Comparison of ENCODE assay signal across 1 cellular context in the genomic region with DNA sequence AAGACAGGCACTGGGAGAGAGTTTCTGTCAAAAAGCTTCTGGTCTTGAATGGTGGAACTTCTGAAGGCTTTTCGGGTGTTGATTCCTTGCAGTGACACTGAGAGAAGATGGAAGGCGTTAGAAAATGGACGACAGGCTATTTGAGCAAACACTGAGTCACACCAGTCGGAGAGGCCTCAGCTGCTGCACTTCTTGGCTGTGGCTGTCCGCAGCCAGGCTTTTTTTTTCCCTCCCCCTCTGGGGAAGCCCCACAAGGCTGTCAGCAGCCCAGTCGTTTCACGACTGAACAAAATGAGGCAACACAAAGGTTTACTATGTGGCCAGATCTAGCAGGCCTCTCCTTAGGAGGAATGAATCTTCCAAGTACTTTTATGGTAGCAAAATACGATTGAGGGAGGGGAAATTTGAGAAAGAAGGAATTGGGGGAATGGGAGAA.
A peak's percentile ranks its signal among the peaks of the same experiment; 100 is the strongest.
TF ChIP-seq lines count a peak whose summit lies in the region.

No MANE protein-coding gene starts in this region.

TF ChIP-seq in GM12878, 131 proteins besides CTCF, POLR2A, EP300 and RAD21 (continues in another document):
- TF ChIP-seq SREBF1 (IDR thresholded peaks at IDR 0.05; ENCODE audit: low read length) (no peak), HDAC6 (IDR thresholded peaks at IDR 0.05; ENCODE audit: unreplicated experiment) (no peak), TCF7 (IDR thresholded peaks at IDR 0.05; ENCODE audit: borderline replicate concordance) (no peak), POLR2AphosphoS2 (IDR thresholded peaks at IDR 0.05; ENCODE audit: low read depth, low read length) (no peak), JUNB (IDR thresholded peaks at IDR 0.05) (peak; percentile 21; the same call in 1 of the 2 replicates), ZNF384 (IDR thresholded peaks at IDR 0.05; ENCODE audit: borderline replicate concordance, low read depth, low read length) (peak; percentile 81), GATAD2B (conservative IDR thresholded peaks at IDR 0.05; ENCODE audit: low read depth) (no peak), ZZZ3 (IDR thresholded peaks at IDR 0.05; ENCODE audit: control insufficient read depth, insufficient read length, low read depth) (no peak), HCFC1 (IDR thresholded peaks at IDR 0.05; ENCODE audit: low read length) (peak; percentile 5; the same call in 1 of the 2 replicates), ASH2L (IDR thresholded peaks at IDR 0.05; ENCODE audit: borderline replicate concordance, low read depth) (no peak), RBBP5 (conservative IDR thresholded peaks at IDR 0.05) (no peak), DPF2 (IDR thresholded peaks at IDR 0.05) (peak; percentile 54; the same call in 1 of the 2 replicates), WRNIP1 (IDR thresholded peaks at IDR 0.05; ENCODE audit: borderline replicate concordance, low read depth, low read length) (no peak), CBX5 (IDR thresholded peaks at IDR 0.05; ENCODE audit: low read depth) (peak; percentile 90; the same call in 1 of the 2 replicates), BRCA1 (IDR thresholded peaks at IDR 0.05; ENCODE audit: low read depth, low read length) (no peak), YBX1 (IDR thresholded peaks at IDR 0.05) (no peak), TAF1 (IDR thresholded peaks at IDR 0.05; ENCODE audit: borderline replicate concordance, low read depth, low read length) (no peak; the same call in 1 of the 2 replicates), EZH2 (IDR thresholded peaks at IDR 0.05; ENCODE audit: borderline replicate concordance, control insufficient read depth, low read depth, low read length) (no peak), ZNF207 (IDR thresholded peaks at IDR 0.05; ENCODE audit: borderline replicate concordance) (no peak), TCF3 (IDR thresholded peaks at IDR 0.05; ENCODE audit: borderline replicate concordance, insufficient read depth, low read depth, low read length) (0 out of 2 replicates have a peak, but pooled peaks have one; percentile 30), SMC3 (IDR thresholded peaks at IDR 0.05; ENCODE audit: borderline replicate concordance, low read length) (no peak), SUPT20H (IDR thresholded peaks at IDR 0.05; ENCODE audit: borderline replicate concordance, control insufficient read depth, low read depth, low read length) (no peak), PML (IDR thresholded peaks at IDR 0.05; ENCODE audit: low read length) (peak; percentile 30; the same call in 1 of the 2 replicates), MTA3 (IDR thresholded peaks at IDR 0.05; ENCODE audit: borderline replicate concordance, low read length) (no peak), BCL11A (IDR thresholded peaks at IDR 0.05; ENCODE audit: low read depth, low read length) (0 out of 2 replicates have a peak, but pooled peaks have one; percentile 43), ATF7 (IDR thresholded peaks at IDR 0.05; ENCODE audit: low read depth) (peak; percentile 63; the same call in 1 of the 2 replicates), POLR2AphosphoS5 (IDR thresholded peaks at IDR 0.05; ENCODE audit: low read length) (no peak), PAX8 (IDR thresholded peaks at IDR 0.05) (no peak), KAT2A (conservative IDR thresholded peaks at IDR 0.05; ENCODE audit: control insufficient read depth, low read depth, low read length) (no peak), STAT3 (IDR thresholded peaks at IDR 0.05; ENCODE audit: low read depth, low read length) (no peak), IRF4 (IDR thresholded peaks at IDR 0.05; ENCODE audit: low read depth, low read length) (peak; percentile 27; the same call in 1 of the 2 replicates), RB1 (IDR thresholded peaks at IDR 0.05; ENCODE audit: borderline replicate concordance) (peak; percentile 25; the same call in 1 of the 2 replicates), MEF2B (IDR thresholded peaks at IDR 0.05; ENCODE audit: partially characterized antibody, poor library complexity, severe bottlenecking) (peak; percentile 40)
- TF ChIP-seq, protein P1, sequence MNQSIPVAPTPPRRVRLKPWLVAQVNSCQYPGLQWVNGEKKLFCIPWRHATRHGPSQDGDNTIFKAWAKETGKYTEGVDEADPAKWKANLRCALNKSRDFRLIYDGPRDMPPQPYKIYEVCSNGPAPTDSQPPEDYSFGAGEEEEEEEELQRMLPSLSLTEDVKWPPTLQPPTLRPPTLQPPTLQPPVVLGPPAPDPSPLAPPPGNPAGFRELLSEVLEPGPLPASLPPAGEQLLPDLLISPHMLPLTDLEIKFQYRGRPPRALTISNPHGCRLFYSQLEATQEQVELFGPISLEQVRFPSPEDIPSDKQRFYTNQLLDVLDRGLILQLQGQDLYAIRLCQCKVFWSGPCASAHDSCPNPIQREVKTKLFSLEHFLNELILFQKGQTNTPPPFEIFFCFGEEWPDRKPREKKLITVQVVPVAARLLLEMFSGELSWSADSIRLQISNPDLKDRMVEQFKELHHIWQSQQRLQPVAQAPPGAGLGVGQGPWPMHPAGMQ (IDR thresholded peaks at IDR 0.05; ENCODE audit: borderline replicate concordance), result no peak
- TF ChIP-seq, protein P2, sequence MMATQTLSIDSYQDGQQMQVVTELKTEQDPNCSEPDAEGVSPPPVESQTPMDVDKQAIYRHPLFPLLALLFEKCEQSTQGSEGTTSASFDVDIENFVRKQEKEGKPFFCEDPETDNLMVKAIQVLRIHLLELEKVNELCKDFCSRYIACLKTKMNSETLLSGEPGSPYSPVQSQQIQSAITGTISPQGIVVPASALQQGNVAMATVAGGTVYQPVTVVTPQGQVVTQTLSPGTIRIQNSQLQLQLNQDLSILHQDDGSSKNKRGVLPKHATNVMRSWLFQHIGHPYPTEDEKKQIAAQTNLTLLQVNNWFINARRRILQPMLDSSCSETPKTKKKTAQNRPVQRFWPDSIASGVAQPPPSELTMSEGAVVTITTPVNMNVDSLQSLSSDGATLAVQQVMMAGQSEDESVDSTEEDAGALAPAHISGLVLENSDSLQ (IDR thresholded peaks at IDR 0.05), result peak; percentile 64
- TF ChIP-seq, protein P3, sequence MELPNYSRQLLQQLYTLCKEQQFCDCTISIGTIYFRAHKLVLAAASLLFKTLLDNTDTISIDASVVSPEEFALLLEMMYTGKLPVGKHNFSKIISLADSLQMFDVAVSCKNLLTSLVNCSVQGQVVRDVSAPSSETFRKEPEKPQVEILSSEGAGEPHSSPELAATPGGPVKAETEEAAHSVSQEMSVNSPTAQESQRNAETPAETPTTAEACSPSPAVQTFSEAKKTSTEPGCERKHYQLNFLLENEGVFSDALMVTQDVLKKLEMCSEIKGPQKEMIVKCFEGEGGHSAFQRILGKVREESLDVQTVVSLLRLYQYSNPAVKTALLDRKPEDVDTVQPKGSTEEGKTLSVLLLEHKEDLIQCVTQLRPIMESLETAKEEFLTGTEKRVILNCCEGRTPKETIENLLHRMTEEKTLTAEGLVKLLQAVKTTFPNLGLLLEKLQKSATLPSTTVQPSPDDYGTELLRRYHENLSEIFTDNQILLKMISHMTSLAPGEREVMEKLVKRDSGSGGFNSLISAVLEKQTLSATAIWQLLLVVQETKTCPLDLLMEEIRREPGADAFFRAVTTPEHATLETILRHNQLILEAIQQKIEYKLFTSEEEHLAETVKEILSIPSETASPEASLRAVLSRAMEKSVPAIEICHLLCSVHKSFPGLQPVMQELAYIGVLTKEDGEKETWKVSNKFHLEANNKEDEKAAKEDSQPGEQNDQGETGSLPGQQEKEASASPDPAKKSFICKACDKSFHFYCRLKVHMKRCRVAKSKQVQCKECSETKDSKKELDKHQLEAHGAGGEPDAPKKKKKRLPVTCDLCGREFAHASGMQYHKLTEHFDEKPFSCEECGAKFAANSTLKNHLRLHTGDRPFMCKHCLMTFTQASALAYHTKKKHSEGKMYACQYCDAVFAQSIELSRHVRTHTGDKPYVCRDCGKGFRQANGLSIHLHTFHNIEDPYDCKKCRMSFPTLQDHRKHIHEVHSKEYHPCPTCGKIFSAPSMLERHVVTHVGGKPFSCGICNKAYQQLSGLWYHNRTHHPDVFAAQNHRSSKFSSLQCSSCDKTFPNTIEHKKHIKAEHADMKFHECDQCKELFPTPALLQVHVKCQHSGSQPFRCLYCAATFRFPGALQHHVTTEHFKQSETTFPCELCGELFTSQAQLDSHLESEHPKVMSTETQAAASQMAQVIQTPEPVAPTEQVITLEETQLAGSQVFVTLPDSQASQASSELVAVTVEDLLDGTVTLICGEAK (IDR thresholded peaks at IDR 0.05; ENCODE audit: borderline replicate concordance), result no peak
- TF ChIP-seq, protein P4, sequence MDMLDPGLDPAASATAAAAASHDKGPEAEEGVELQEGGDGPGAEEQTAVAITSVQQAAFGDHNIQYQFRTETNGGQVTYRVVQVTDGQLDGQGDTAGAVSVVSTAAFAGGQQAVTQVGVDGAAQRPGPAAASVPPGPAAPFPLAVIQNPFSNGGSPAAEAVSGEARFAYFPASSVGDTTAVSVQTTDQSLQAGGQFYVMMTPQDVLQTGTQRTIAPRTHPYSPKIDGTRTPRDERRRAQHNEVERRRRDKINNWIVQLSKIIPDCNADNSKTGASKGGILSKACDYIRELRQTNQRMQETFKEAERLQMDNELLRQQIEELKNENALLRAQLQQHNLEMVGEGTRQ (IDR thresholded peaks at IDR 0.05; ENCODE audit: borderline replicate concordance, low read depth, low read length), result no peak
- TF ChIP-seq, protein P5, sequence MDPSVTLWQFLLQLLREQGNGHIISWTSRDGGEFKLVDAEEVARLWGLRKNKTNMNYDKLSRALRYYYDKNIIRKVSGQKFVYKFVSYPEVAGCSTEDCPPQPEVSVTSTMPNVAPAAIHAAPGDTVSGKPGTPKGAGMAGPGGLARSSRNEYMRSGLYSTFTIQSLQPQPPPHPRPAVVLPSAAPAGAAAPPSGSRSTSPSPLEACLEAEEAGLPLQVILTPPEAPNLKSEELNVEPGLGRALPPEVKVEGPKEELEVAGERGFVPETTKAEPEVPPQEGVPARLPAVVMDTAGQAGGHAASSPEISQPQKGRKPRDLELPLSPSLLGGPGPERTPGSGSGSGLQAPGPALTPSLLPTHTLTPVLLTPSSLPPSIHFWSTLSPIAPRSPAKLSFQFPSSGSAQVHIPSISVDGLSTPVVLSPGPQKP (IDR thresholded peaks at IDR 0.05; ENCODE audit: low read depth, low read length), result no peak
- TF ChIP-seq, protein P6, sequence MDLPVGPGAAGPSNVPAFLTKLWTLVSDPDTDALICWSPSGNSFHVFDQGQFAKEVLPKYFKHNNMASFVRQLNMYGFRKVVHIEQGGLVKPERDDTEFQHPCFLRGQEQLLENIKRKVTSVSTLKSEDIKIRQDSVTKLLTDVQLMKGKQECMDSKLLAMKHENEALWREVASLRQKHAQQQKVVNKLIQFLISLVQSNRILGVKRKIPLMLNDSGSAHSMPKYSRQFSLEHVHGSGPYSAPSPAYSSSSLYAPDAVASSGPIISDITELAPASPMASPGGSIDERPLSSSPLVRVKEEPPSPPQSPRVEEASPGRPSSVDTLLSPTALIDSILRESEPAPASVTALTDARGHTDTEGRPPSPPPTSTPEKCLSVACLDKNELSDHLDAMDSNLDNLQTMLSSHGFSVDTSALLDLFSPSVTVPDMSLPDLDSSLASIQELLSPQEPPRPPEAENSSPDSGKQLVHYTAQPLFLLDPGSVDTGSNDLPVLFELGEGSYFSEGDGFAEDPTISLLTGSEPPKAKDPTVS (IDR thresholded peaks at IDR 0.05; ENCODE audit: low read depth, low read length), result no peak
- TF ChIP-seq, protein P7, sequence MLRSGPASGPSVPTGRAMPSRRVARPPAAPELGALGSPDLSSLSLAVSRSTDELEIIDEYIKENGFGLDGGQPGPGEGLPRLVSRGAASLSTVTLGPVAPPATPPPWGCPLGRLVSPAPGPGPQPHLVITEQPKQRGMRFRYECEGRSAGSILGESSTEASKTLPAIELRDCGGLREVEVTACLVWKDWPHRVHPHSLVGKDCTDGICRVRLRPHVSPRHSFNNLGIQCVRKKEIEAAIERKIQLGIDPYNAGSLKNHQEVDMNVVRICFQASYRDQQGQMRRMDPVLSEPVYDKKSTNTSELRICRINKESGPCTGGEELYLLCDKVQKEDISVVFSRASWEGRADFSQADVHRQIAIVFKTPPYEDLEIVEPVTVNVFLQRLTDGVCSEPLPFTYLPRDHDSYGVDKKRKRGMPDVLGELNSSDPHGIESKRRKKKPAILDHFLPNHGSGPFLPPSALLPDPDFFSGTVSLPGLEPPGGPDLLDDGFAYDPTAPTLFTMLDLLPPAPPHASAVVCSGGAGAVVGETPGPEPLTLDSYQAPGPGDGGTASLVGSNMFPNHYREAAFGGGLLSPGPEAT (IDR thresholded peaks at IDR 0.05; ENCODE audit: low read depth), result peak; percentile 92
- TF ChIP-seq, protein P8, sequence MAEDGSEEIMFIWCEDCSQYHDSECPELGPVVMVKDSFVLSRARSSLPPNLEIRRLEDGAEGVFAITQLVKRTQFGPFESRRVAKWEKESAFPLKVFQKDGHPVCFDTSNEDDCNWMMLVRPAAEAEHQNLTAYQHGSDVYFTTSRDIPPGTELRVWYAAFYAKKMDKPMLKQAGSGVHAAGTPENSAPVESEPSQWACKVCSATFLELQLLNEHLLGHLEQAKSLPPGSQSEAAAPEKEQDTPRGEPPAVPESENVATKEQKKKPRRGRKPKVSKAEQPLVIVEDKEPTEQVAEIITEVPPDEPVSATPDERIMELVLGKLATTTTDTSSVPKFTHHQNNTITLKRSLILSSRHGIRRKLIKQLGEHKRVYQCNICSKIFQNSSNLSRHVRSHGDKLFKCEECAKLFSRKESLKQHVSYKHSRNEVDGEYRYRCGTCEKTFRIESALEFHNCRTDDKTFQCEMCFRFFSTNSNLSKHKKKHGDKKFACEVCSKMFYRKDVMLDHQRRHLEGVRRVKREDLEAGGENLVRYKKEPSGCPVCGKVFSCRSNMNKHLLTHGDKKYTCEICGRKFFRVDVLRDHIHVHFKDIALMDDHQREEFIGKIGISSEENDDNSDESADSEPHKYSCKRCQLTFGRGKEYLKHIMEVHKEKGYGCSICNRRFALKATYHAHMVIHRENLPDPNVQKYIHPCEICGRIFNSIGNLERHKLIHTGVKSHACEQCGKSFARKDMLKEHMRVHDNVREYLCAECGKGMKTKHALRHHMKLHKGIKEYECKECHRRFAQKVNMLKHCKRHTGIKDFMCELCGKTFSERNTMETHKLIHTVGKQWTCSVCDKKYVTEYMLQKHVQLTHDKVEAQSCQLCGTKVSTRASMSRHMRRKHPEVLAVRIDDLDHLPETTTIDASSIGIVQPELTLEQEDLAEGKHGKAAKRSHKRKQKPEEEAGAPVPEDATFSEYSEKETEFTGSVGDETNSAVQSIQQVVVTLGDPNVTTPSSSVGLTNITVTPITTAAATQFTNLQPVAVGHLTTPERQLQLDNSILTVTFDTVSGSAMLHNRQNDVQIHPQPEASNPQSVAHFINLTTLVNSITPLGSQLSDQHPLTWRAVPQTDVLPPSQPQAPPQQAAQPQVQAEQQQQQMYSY (CRISPR knock-in tag; IDR thresholded peaks at IDR 0.05), result no peak
- TF ChIP-seq, protein P9, sequence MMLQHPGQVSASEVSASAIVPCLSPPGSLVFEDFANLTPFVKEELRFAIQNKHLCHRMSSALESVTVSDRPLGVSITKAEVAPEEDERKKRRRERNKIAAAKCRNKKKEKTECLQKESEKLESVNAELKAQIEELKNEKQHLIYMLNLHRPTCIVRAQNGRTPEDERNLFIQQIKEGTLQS (IDR thresholded peaks at IDR 0.05; ENCODE audit: borderline replicate concordance, extremely low read depth, low read depth, low read length), result no peak
